9 cellular contexts compared by ENCODE assay signal in the genomic region with DNA sequence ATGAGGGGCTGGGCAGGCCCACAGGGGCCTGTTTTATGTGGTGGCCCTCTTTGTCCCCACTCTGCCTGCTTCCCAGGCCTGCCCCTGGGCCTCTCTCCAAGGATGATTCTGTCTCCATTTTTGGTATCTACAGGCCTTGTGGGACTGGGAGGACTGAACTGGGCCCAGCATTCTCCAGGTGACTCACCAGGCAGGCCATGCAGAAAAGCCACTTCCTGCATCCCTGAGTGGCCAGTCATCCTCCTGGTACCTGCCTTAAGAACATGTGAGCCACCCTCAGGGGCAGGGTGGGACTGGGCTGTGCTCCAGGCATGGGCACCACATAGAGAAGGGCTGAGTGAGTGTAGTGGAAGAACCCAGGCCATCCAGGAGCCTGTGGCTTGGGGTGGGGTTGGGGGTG. TPM values are rescaled to one million over a fixed set of nuclear protein-coding genes. Genes with fewer than 3 reads are reported as not detected.
DNase-seq lines count a peak whose midpoint lies in the region; ATAC-seq, FAIRE-seq and TF ChIP-seq lines count a peak whose summit lies in the region.
"Had no signal": no experiment of that assay in that cellular context is flagged by ENCODE, and none has a peak within 500 bp of the region (broad histone marks: within the 10 kb centered on the region; RNA-seq: fewer than 3 reads in every experiment).

No MANE protein-coding gene starts in this region.

- FAIRE-seq in GM19239 (lab: Jason Lieb, UNC) = peak; percentile 70

- peak overlapping the region; percentile 91 for H3K27ac Mint-ChIP-seq in stimulated activated memory B cell treated with anti-CD40 and anti-IgM and Interleukin-4, amounts not matched to agents 10 μg/mL and 1 μg/mL and 100 μg/mL, for 72 hours

- H3K9me3 Mint-ChIP-seq in stimulated activated memory B cell treated with anti-CD40 and anti-IgM and Interleukin-4, amounts not matched to agents 10 μg/mL and 1 μg/mL and 100 μg/mL, for 72 hours = no peaks in the 10 kb centered on the region
- H3K9me3 Mint-ChIP-seq: naive B cell had no signal

- H3K4me3 ChIP-seq in fibroblast of pulmonary artery (replicated peaks; ENCODE audit: low read depth, low read length) = no peak overlapping the region
- H3K4me3 ChIP-seq: adrenal gland had no signal

- TF ChIP-seq CTCF in fibroblast of pulmonary artery (IDR thresholded peaks at IDR 0.05; ENCODE audit: low read length, missing control alignments) = no peak

- ATAC-seq in stimulated activated memory B cell treated with anti-CD40 and anti-IgM and Interleukin-4, amounts not matched to agents 10 μg/mL and 1 μg/mL and 100 μg/mL, for 72 hours = peak; percentile 37

- DNase-seq in GM19239 (ENCODE audit: insufficient read length, low spot score) = no peak
- DNase-seq in RPMI7951 (ENCODE audit: low read depth) = peak; percentile 100
- peak; percentile 92 for DNase-seq in fibroblast of pulmonary artery (ENCODE audit: low read depth)
- no peak for DNase-seq in activated T-cell treated with anti-CD3 and anti-CD28 coated beads for 4 hours
- DNase-seq in stimulated activated CD4-positive, alpha-beta T cell treated with anti-CD3 and anti-CD28 coated beads, Interleukin-4, amount 100 ng/mL, for 4 hours = no peak
- no peak for DNase-seq in C1 segment of cervical spinal cord (lab: John Stamatoyannopoulos, UW)
- DNase-seq: naive B cell had no signal

- H3K4me1 Mint-ChIP-seq in stimulated activated memory B cell treated with anti-CD40 and anti-IgM and Interleukin-4, amounts not matched to agents 10 μg/mL and 1 μg/mL and 100 μg/mL, for 72 hours = peaks cover 56% of the 10 kb centered on the region

- H3K27me3 Mint-ChIP-seq in stimulated activated memory B cell treated with anti-CD40 and anti-IgM and Interleukin-4, amounts not matched to agents 10 μg/mL and 1 μg/mL and 100 μg/mL, for 72 hours = no peaks in the 10 kb centered on the region
- H3K27me3 Mint-ChIP-seq: naive B cell had no signal

- no peaks in the 10 kb centered on the region for H3K36me3 Mint-ChIP-seq in stimulated activated memory B cell treated with anti-CD40 and anti-IgM and Interleukin-4, amounts not matched to agents 10 μg/mL and 1 μg/mL and 100 μg/mL, for 72 hours
- H3K36me3 Mint-ChIP-seq: naive B cell had no signal

- peak overlapping the region; percentile 34 for H3K4me3 Mint-ChIP-seq in stimulated activated memory B cell treated with anti-CD40 and anti-IgM and Interleukin-4, amounts not matched to agents 10 μg/mL and 1 μg/mL and 100 μg/mL, for 72 hours

RNA-seq across cellular contexts. Expression of a gene that starts 20.0 kb away (rescaled TPM):
- 50.1 and 60.0 TPM in 2 replicates for total RNA-seq in RPMI7951 (2014; rRNA removed; shearing (Covaris generic))

Comparison
In these comparisons a context has a peak if more than half of its experiments do, and no peak if none do; other contexts are left out.
1. DNase-seq: peak in RPMI7951 (single experiment) and fibroblast of pulmonary artery (single experiment); none in GM19239 (single experiment), activated T-cell treated with anti-CD3 and anti-CD28 coated beads for 4 hours (single experiment), stimulated activated CD4-positive, alpha-beta T cell treated with anti-CD3 and anti-CD28 coated beads, Interleukin-4, amount 100 ng/mL, for 4 hours (0 of 2) and C1 segment of cervical spinal cord (0 of 14).